23 cellular contexts compared by ENCODE assay signal in the genomic region with DNA sequence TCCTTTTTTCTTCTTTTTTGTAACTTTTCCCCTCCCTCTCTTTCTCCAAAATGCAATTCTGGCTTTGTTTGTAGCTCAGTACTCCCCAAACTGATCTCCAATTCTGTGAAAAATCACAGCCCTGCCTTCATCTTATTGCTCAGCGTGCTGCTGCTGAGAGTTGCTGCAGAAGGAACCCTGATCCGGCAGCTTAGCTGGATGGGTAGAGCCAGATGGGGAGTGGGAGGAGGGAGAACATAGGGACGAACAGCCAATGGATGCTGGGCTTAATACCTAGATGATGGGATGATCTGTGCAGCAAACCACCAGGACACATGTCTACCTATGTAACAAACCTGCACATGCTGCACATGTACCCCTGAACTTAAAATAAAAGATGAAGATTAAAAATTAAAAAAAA. TPM values are rescaled to one million over a fixed set of nuclear protein-coding genes. Genes with fewer than 3 reads are reported as not detected.
DNase-seq lines count a peak whose midpoint lies in the region; ATAC-seq, FAIRE-seq and TF ChIP-seq lines count a peak whose summit lies in the region.
"Had no signal": no experiment of that assay in that cellular context is flagged by ENCODE, and none has a peak within 500 bp of the region (broad histone marks: within the 10 kb centered on the region; RNA-seq: fewer than 3 reads in every experiment).

No MANE protein-coding gene starts in this region.

- TF ChIP-seq POLR2A in esophagus squamous epithelium (IDR thresholded peaks at IDR 0.05), result no peak

- no peak overlapping the region for H3K4me3 ChIP-seq in WERI-Rb-1 (ENCODE audit: low read depth, low read length)
- H3K4me3 ChIP-seq in esophagus squamous epithelium, result no peak overlapping the region
- H3K4me3 ChIP-seq: BLaER1 treated with 17β-estradiol and CSF1 and Interleukin-3, amounts not matched to agents 10 nM and 100 nM had no signal

- H3K9me3 ChIP-seq in WERI-Rb-1 (ENCODE audit: severe bottlenecking) (no peaks in the 10 kb centered on the region), esophagus squamous epithelium (no peaks in the 10 kb centered on the region)
- H3K9me3 ChIP-seq: BLaER1 treated with 17β-estradiol and CSF1 and Interleukin-3, amounts not matched to agents 10 nM and 100 nM; Caco-2 had no signal

- H3K27me3 ChIP-seq in WERI-Rb-1 (ENCODE audit: insufficient read depth, low read depth, severe bottlenecking) (peaks cover 29% of the 10 kb centered on the region), esophagus squamous epithelium (peaks cover 0 to 16% (median 0%) of the 10 kb centered on the region in 4 donors)
- H3K27me3 ChIP-seq: BLaER1 treated with 17β-estradiol and CSF1 and Interleukin-3, amounts not matched to agents 10 nM and 100 nM had no signal

- H3K36me3 ChIP-seq in WERI-Rb-1 (no peaks in the 10 kb centered on the region), esophagus squamous epithelium (no peaks in the 10 kb centered on the region)
- H3K36me3 ChIP-seq: BLaER1 treated with 17β-estradiol and CSF1 and Interleukin-3, amounts not matched to agents 10 nM and 100 nM had no signal

- DNase-seq in D721Med (ENCODE audit: insufficient read length, low spot score) (peak; percentile 58), NCI-H82 (lab: John Stamatoyannopoulos, UW) (peak; percentile 87), WERI-Rb-1 (peak; percentile 55), esophagus squamous epithelium (lab: John Stamatoyannopoulos, UW) (no peak), DMS79 (lab: John Stamatoyannopoulos, UW) (no peak)
- DNase-seq: 8988T; ACHN; Caco-2; Calu3; CD4-positive, alpha-beta T cell; CD8-positive, alpha-beta T cell; DMS 273 treated with DMSO at 0.1 percent for 48 hours; DMS153; DMS53; DMS79 treated with DMSO at 0.1 percent for 48 hours; GF-D8 had no signal

- intact Hi-C loops in esophagus squamous epithelium (cut with DNase I), result no loop called here

- H3K4me1 ChIP-seq in esophagus squamous epithelium, result no peaks in the 10 kb centered on the region
- H3K4me1 ChIP-seq: Caco-2 had no signal

- H3K27ac ChIP-seq in WERI-Rb-1 (no peak overlapping the region), esophagus squamous epithelium (no peak overlapping the region)
- H3K27ac ChIP-seq: BLaER1 treated with 17β-estradiol and CSF1 and Interleukin-3, amounts not matched to agents 10 nM and 100 nM; C4-2B had no signal

- ATAC-seq in GM19397 (IDR thresholded peaks at IDR 0.05; ENCODE audit: unreplicated experiment), result no peak
- ATAC-seq: CD8-positive, alpha-beta T cell had no signal

- WGBS in esophagus squamous epithelium, 2 donors, result 56 to 58% methylated on average over 2 to 3 of the region's 3 CpGs

- FAIRE-seq in D721Med (lab: Jason Lieb, UNC), result peak; percentile 78
- FAIRE-seq: A204.1, G401.6, GM12891, GM19239 had no signal

- TF ChIP-seq CTCF in D721Med (IDR thresholded peaks at IDR 0.05; ENCODE audit: insufficient read depth, missing control alignments) (no peak), WERI-Rb-1 (IDR thresholded peaks at IDR 0.05; ENCODE audit: low read depth, low read length) (no peak), esophagus squamous epithelium (IDR thresholded peaks at IDR 0.05) (no peak)

RNA-seq across cellular contexts. Expression of gene E2F8, which starts 47.5 kb away (rescaled TPM):
- total RNA-seq in esophagus squamous epithelium, result 10 to 100 TPM in 1 of 4 donors, 1 to 10 TPM in 3; 4.0 to 11.7 (median 4.7) TPM
- total RNA-seq: CD4-positive, alpha-beta T cell had no signal

Comparison
In these comparisons a context has a peak if more than half of its experiments do, and no peak if none do; other contexts are left out.
1. DNase-seq: peak in D721Med (single experiment), NCI-H82 (single experiment) and WERI-Rb-1 (single experiment); none in esophagus squamous epithelium (single experiment) and DMS79 (single experiment).